Comparison of ENCODE assay signal across 8 cellular contexts in genomic region chrX:51893931-51894696, GRCh38. TPM values are rescaled to one million over a fixed set of nuclear protein-coding genes. Genes with fewer than 3 reads are reported as not detected.
DNase-seq lines count a peak whose midpoint lies in the region; ATAC-seq and TF ChIP-seq lines count a peak whose summit lies in the region.

No MANE protein-coding gene starts in this region.

- ATAC-seq in naive thymus-derived CD4-positive, alpha-beta T cell = no peak
- ATAC-seq in GM18867 (IDR thresholded peaks at IDR 0.05; ENCODE audit: unreplicated experiment) (no peak), GM19328 (IDR thresholded peaks at IDR 0.05; ENCODE audit: unreplicated experiment) (no peak)

- H3K27ac Mint-ChIP-seq in naive thymus-derived CD4-positive, alpha-beta T cell = peak overlapping the region; percentile 78 to 95 (median 89)

- peaks cover 0 to 2% (median 0%) of the 10 kb centered on the region in 5 donors for H3K27me3 Mint-ChIP-seq in naive thymus-derived CD4-positive, alpha-beta T cell

- H3K4me1 Mint-ChIP-seq in naive thymus-derived CD4-positive, alpha-beta T cell = peaks cover 6 to 26% (median 19%) of the 10 kb centered on the region in 7 donors

- H3K4me1 ChIP-seq in HUES64 (ENCODE audit: insufficient read depth, low read length) = peaks cover 5% of the 10 kb centered on the region; the same call in 1 of the 2 replicates
- H3K4me1 ChIP-seq in esophagus (ENCODE audit: control insufficient read depth in 2 of 2, insufficient read depth in 2 of 2, low read length in 1 of 2) = no peaks in the 10 kb centered on the region
- H3K4me1 ChIP-seq in naive thymus-derived CD4-positive, alpha-beta T cell (ENCODE audit: control insufficient read depth in 2 of 2, insufficient read depth in 2 of 2, low read length in 2 of 2) = peaks cover 0 to 3% of the 10 kb centered on the region in 2 donors

- intact Hi-C loops in naive thymus-derived CD4-positive, alpha-beta T cell (cut with micrococcal nuclease) = loop anchor here (1.0 to 10.0 kb wide), 6 partner anchors 91 to 1103 kb away; partner anchors contain the start of gene NUDT11 (in 1 of the 2)

- peaks cover 0 to 12% (median 3%) of the 10 kb centered on the region in 5 donors for H3K36me3 Mint-ChIP-seq in naive thymus-derived CD4-positive, alpha-beta T cell

- H3K4me3 ChIP-seq in BJ (ENCODE audit: low read depth, low read length) (peak overlapping the region; percentile 78), HUES64 (ENCODE audit: low read length) (peak overlapping the region; percentile 89), WERI-Rb-1 (ENCODE audit: low read depth, low read length) (peak overlapping the region; percentile 46), esophagus (ENCODE audit: low read depth in 1 of 2, low read length in 2 of 2) (peak overlapping the region; percentile 40 to 54)
- H3K4me3 ChIP-seq in naive thymus-derived CD4-positive, alpha-beta T cell (ENCODE audit: low read length) = peak overlapping the region; percentile 50

- H3K27me3 ChIP-seq in BJ (ENCODE audit: control insufficient read depth, insufficient read depth, low read length) = no peaks in the 10 kb centered on the region
- H3K27me3 ChIP-seq in HUES64 (ENCODE audit: insufficient read depth, low read length) = no peaks in the 10 kb centered on the region
- H3K27me3 ChIP-seq in WERI-Rb-1 (ENCODE audit: insufficient read depth, low read depth, severe bottlenecking) = peaks cover 3% of the 10 kb centered on the region
- no peaks in the 10 kb centered on the region for H3K27me3 ChIP-seq in esophagus (ENCODE audit: control insufficient read depth in 1 of 2, insufficient read depth in 2 of 2, low read length in 2 of 2)
- no peaks in the 10 kb centered on the region for H3K27me3 ChIP-seq in naive thymus-derived CD4-positive, alpha-beta T cell (ENCODE audit: control insufficient read depth in 2 of 2, insufficient read depth in 2 of 2, low read length in 2 of 2)

- peaks cover 18% of the 10 kb centered on the region for H3K36me3 ChIP-seq in BJ (ENCODE audit: control insufficient read depth, insufficient read depth, low read length)
- H3K36me3 ChIP-seq in HUES64 (ENCODE audit: insufficient read depth, low read length) = peaks cover 40% of the 10 kb centered on the region
- no peaks in the 10 kb centered on the region; the same call in 1 of the 2 replicates for H3K36me3 ChIP-seq in WERI-Rb-1
- peaks cover 0 to 7% of the 10 kb centered on the region in 2 donors for H3K36me3 ChIP-seq in esophagus (ENCODE audit: control insufficient read depth in 2 of 2, insufficient read depth in 2 of 2, low read length in 1 of 2)
- H3K36me3 ChIP-seq in naive thymus-derived CD4-positive, alpha-beta T cell (ENCODE audit: control insufficient read depth in 2 of 3, insufficient read depth in 3 of 3, low read length in 3 of 3) = peaks cover 0 to 12% (median 0%) of the 10 kb centered on the region in 3 experiments

- 0% methylated on average over 31 of the region's 32 CpGs for WGBS in HUES64
- 1 to 33% methylated on average over 31 to 32 of the region's 32 CpGs for WGBS in esophagus, 2 donors

- peaks cover 0 to 2% (median 0%) of the 10 kb centered on the region in 11 donors for H3K9me3 Mint-ChIP-seq in naive thymus-derived CD4-positive, alpha-beta T cell

- H3K9me3 ChIP-seq in HUES64 (ENCODE audit: insufficient read depth, low read depth, low read length) (no peaks in the 10 kb centered on the region), WERI-Rb-1 (ENCODE audit: severe bottlenecking) (no peaks in the 10 kb centered on the region), esophagus (ENCODE audit: control insufficient read depth in 2 of 2, insufficient read depth in 1 of 2, low read depth in 1 of 2, low read length in 1 of 2) (peaks cover 0 to 3% of the 10 kb centered on the region in 2 donors)
- H3K9me3 ChIP-seq in naive thymus-derived CD4-positive, alpha-beta T cell (ENCODE audit: control insufficient read depth in 2 of 3, low read length in 3 of 3) = no peaks in the 10 kb centered on the region

- H3K4me3 Mint-ChIP-seq in naive thymus-derived CD4-positive, alpha-beta T cell = peak overlapping the region; percentile 88 to 98 (median 94)

- POLR2A ChIA-PET in BJ (lab: Charles Lee) = interaction anchor here (0.7 kb wide), 1 partner anchor 965 kb away, joined by 12 read pairs; no protein-coding TSS in a partner anchor
- POLR2A ChIA-PET in naive thymus-derived CD4-positive, alpha-beta T cell (lab: Charles Lee) = no interaction called here

- H3K9ac ChIP-seq in HUES64 (ENCODE audit: low read depth, low read length) = peak overlapping the region; percentile 91

- TF ChIP-seq CTCF in BJ (IDR thresholded peaks at IDR 0.05; ENCODE audit: insufficient read depth, low read depth, low read length) = no peak
- TF ChIP-seq CTCF in WERI-Rb-1 (IDR thresholded peaks at IDR 0.05; ENCODE audit: low read depth, low read length) = no peak

- H3K27ac ChIP-seq in HUES64 (ENCODE audit: low read depth, low read length) (peak overlapping the region; percentile 84), WERI-Rb-1 (no peak overlapping the region), esophagus (ENCODE audit: low read depth in 2 of 2, low read length in 1 of 2) (peak overlapping the region; percentile 25 to 52)
- H3K27ac ChIP-seq in naive thymus-derived CD4-positive, alpha-beta T cell (ENCODE audit: low read depth, low read length) = peak overlapping the region; percentile 67

- DNase-seq in BJ (ENCODE audit: low read depth) (no peak), WERI-Rb-1 (no peak), DMS153 treated with DMSO at 0.1 percent for 48 hours (lab: John Stamatoyannopoulos, UW; ENCODE audit: unreplicated experiment) (no peak)
- peak in 3 of 9 donors; percentile 15 to 18 (median 16) for DNase-seq in naive thymus-derived CD4-positive, alpha-beta T cell

- CTCF ChIA-PET in BJ (lab: Yijun Ruan, JAX) = no interaction called here
- CTCF ChIA-PET in naive thymus-derived CD4-positive, alpha-beta T cell (lab: Charles Lee) = no interaction called here

RNA-seq across cellular contexts. Expression of gene MAGED1, which starts 0.7 kb away (rescaled TPM):
- polyA plus RNA-seq in BJ (2011; rRNA removed) (328 and 428 TPM in 2 replicates), esophagus (10 to 100 TPM in 1 of 2 donors, 1 to 10 TPM in 1; 8.5 to 18.3 TPM)
- polyA minus RNA-seq in BJ (2011; rRNA and poly(A)+ RNA removed) = 256 and 294 TPM in 2 replicates
- polyA plus RNA-seq in HUES64 (2013, experiment 1 of 2) = 117 TPM
- 144 TPM for polyA plus RNA-seq in HUES64 (2013, experiment 2 of 2)
- 10 to 100 TPM; 26.3 to 41.9 (median 29.5) TPM for total RNA-seq in naive thymus-derived CD4-positive, alpha-beta T cell
- 10 to 100 TPM; 37.2 to 61.7 TPM for polyA plus RNA-seq in naive thymus-derived CD4-positive, alpha-beta T cell
